9 cellular contexts compared by ENCODE assay signal in the genomic region with DNA sequence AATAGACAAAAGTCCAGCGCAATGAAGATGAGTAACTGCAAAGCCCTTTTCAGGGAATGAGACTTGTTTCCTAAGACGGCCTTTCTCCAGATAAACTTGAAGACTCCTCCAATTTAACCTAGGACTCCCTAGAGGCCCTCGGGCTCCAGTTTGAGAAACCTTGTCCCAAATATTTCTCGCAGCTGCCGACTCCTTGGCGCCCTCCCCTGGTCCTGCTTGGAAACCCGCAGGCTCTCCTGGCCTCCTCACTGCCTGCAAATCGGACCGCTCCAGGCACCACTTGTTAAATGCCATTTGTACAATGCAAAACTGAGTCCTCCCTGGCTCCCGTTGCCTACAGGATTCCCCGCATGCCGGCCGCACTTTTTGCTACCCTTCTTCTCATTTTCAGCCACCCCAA.
A peak's percentile ranks its signal among the peaks of the same experiment; 100 is the strongest.
DNase-seq lines count a peak whose midpoint lies in the region; ATAC-seq, FAIRE-seq and TF ChIP-seq lines count a peak whose summit lies in the region.
"Had no signal": no experiment of that assay in that cellular context is flagged by ENCODE, and none has a peak within 500 bp of the region (broad histone marks: within the 10 kb centered on the region; RNA-seq: fewer than 3 reads in every experiment).

No MANE protein-coding gene starts in this region.

- no peak overlapping the region for H3K4me3 ChIP-seq in WERI-Rb-1 (ENCODE audit: low read depth, low read length)

- no peak for FAIRE-seq in urothelium cell line (lab: Jason Lieb, UNC)

- no peaks in the 10 kb centered on the region for H3K36me3 ChIP-seq in WERI-Rb-1
- H3K36me3 ChIP-seq: neutrophil had no signal

- ATAC-seq in GM21447 (IDR thresholded peaks at IDR 0.05; ENCODE audit: unreplicated experiment) = no peak

- no peaks in the 10 kb centered on the region for H3K9me3 ChIP-seq in WERI-Rb-1 (ENCODE audit: severe bottlenecking)
- H3K9me3 ChIP-seq: neutrophil had no signal

- peak; percentile 47 for DNase-seq in NCI-H1092 treated with DMSO at 0.1 percent for 48 hours (lab: John Stamatoyannopoulos, UW)
- DNase-seq in NCI-H1092 (lab: John Stamatoyannopoulos, UW) = no peak
- peak; percentile 42 to 44 for DNase-seq in Kasumi-1 (lab: John Stamatoyannopoulos, UW)
- DNase-seq in WERI-Rb-1 = peak; percentile 41
- peak; percentile 86 for DNase-seq in iPS-NIHi11 (ENCODE audit: low spot score)
- peak; percentile 49 for DNase-seq in urothelium cell line (ENCODE audit: low spot score)
- DNase-seq in amniotic stem cell (lab: John Stamatoyannopoulos, UW) = no peak

- peak; percentile 55 for TF ChIP-seq CTCF in WERI-Rb-1 (IDR thresholded peaks at IDR 0.05; ENCODE audit: low read depth, low read length)

- H3K27ac ChIP-seq in WERI-Rb-1 = no peak overlapping the region
- H3K27ac ChIP-seq: neutrophil had no signal

- H3K27me3 ChIP-seq in WERI-Rb-1 (ENCODE audit: insufficient read depth, low read depth, severe bottlenecking) = no peaks in the 10 kb centered on the region
- H3K27me3 ChIP-seq: neutrophil had no signal

Comparison
In these comparisons a context has a peak if more than half of its experiments do, and no peak if none do; other contexts are left out.
1. DNase-seq: peak in NCI-H1092 treated with DMSO at 0.1 percent for 48 hours (single experiment), Kasumi-1 (2 of 2), WERI-Rb-1 (single experiment), iPS-NIHi11 (single experiment) and urothelium cell line (single experiment); none in NCI-H1092 (single experiment) and amniotic stem cell (single experiment).